ENCODE assay signal across 1 cellular context in genomic region chr16:11072420-11073153, GRCh38.
A peak's percentile ranks its signal among the peaks of the same experiment; 100 is the strongest.
TF ChIP-seq lines count a peak whose summit lies in the region.

No MANE protein-coding gene starts in this region.

TF ChIP-seq in K562, 482 proteins besides CTCF, POLR2A, EP300 and RAD21 (continued from another document):
- TF ChIP-seq PKNOX1 (IDR thresholded peaks at IDR 0.05) (no peak), ZNF76 (CRISPR knock-in tag; IDR thresholded peaks at IDR 0.05; ENCODE audit: borderline replicate concordance) (no peak), MTA2 (IDR thresholded peaks at IDR 0.05; ENCODE audit: low read depth) (peak; percentile 26; the same call in 1 of the 2 replicates), ARNT (IDR thresholded peaks at IDR 0.05) (0 out of 4 replicates have a peak, but pooled peaks of 1 of the 2 experiments have one; percentile 32), ZNF384 (IDR thresholded peaks at IDR 0.05; ENCODE audit: low read depth, low read length) (no peak), ATF3 (IDR thresholded peaks at IDR 0.05) (no peak), ATF3 (CRISPR knock-in tag; conservative IDR thresholded peaks at IDR 0.05) (no peak), HDAC2 (IDR thresholded peaks at IDR 0.05) (peak; percentile 92), JUND (IDR thresholded peaks at IDR 0.05; ENCODE audit: borderline replicate concordance, low read depth, low read length) (0 out of 2 replicates have a peak, but pooled peaks have one; percentile 3), JUND (tag; IDR thresholded peaks at IDR 0.05; ENCODE audit: borderline replicate concordance, low read depth, low read length) (no peak; the same call in 2 of the 3 replicates), CBX1 (IDR thresholded peaks at IDR 0.05; ENCODE audit: low read depth) (peak; percentile 31; the same call in 1 of the 2 replicates), ZNF24 (IDR thresholded peaks at IDR 0.05) (no peak), RCOR1 (IDR thresholded peaks at IDR 0.05; ENCODE audit: borderline replicate concordance in 1 of 2, low read depth in 2 of 2, low read length in 2 of 2) (peak; percentile 58 to 62; a peak in 3 of 4 replicates), CTBP1 (IDR thresholded peaks at IDR 0.05; ENCODE audit: borderline replicate concordance) (peak; percentile 19; the same call in 1 of the 2 replicates), MYC (IDR thresholded peaks at IDR 0.05; ENCODE audit: low read depth, low read length) (peak; percentile 26; the same call in 1 of the 2 replicates), MYC (CRISPR knock-in tag; IDR thresholded peaks at IDR 0.05; ENCODE audit: borderline replicate concordance, low read depth) (no peak), CBFA2T3 (IDR thresholded peaks at IDR 0.05) (peak; percentile 90), SMAD4 (CRISPR knock-in tag; conservative IDR thresholded peaks at IDR 0.05) (peak; percentile 77), HDAC1 (IDR thresholded peaks at IDR 0.05) (peak; percentile 67 to 79; a peak in 3 of 4 replicates), SRSF3 (IDR thresholded peaks at IDR 0.05; ENCODE audit: insufficient read depth, low read length) (no peak), TBL1XR1 (IDR thresholded peaks at IDR 0.05; ENCODE audit: low read length in 2 of 2) (peak in 1 of 2 experiments; percentile 42; a peak in 1 of 4 replicates), STAT5A (IDR thresholded peaks at IDR 0.05; ENCODE audit: borderline replicate concordance, low read length) (peak; percentile 84), HMGXB4 (CRISPR knock-in tag; IDR thresholded peaks at IDR 0.05) (no peak), PHB2 (IDR thresholded peaks at IDR 0.05; ENCODE audit: low read depth) (no peak), KDM2B (CRISPR knock-in tag; IDR thresholded peaks at IDR 0.05) (no peak), RBM25 (IDR thresholded peaks at IDR 0.05; ENCODE audit: low read depth, low read length, severe bottlenecking) (peak; percentile 100), NFE2 (IDR thresholded peaks at IDR 0.05; ENCODE audit: low read depth) (peak; percentile 37; the same call in 1 of the 2 replicates), ZFP36 (IDR thresholded peaks at IDR 0.05; ENCODE audit: low read depth, low read length, partially characterized antibody) (peak; percentile 93), FOXA1 (IDR thresholded peaks at IDR 0.05; ENCODE audit: borderline replicate concordance) (no peak), ZNF830 (CRISPR knock-in tag; IDR thresholded peaks at IDR 0.05) (no peak), NR3C1 (CRISPR knock-in tag; IDR thresholded peaks at IDR 0.05) (no peak)
- TF ChIP-seq, protein P1, sequence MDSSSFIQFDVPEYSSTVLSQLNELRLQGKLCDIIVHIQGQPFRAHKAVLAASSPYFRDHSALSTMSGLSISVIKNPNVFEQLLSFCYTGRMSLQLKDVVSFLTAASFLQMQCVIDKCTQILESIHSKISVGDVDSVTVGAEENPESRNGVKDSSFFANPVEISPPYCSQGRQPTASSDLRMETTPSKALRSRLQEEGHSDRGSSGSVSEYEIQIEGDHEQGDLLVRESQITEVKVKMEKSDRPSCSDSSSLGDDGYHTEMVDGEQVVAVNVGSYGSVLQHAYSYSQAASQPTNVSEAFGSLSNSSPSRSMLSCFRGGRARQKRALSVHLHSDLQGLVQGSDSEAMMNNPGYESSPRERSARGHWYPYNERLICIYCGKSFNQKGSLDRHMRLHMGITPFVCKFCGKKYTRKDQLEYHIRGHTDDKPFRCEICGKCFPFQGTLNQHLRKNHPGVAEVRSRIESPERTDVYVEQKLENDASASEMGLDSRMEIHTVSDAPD (CRISPR knock-in tag; IDR thresholded peaks at IDR 0.05), result no peak
